Comparison of ENCODE assay signal across 25 cellular contexts in genomic region chr11:32485733-32486132, GRCh38. TPM values are rescaled to one million over a fixed set of nuclear protein-coding genes. Genes with fewer than 3 reads are reported as not detected.
DNase-seq lines count a peak whose midpoint lies in the region; ATAC-seq and TF ChIP-seq lines count a peak whose summit lies in the region.
"Had no signal": no experiment of that assay in that cellular context is flagged by ENCODE, and none has a peak within 500 bp of the region (broad histone marks: within the 10 kb centered on the region; RNA-seq: fewer than 3 reads in every experiment).

No MANE protein-coding gene starts in this region.

- H3K27ac ChIP-seq in DND-41 (ENCODE audit: low read length) (no peak overlapping the region), GM23338 (ENCODE audit: low read depth) (no peak overlapping the region), Karpas-422 (ENCODE audit: low read length) (no peak overlapping the region)
- H3K27ac ChIP-seq: BLaER1 had no signal

- H3K4me3 Mint-ChIP-seq in GM23338 (no peak overlapping the region), mesothelial cell of epicardium (no peak overlapping the region)
- H3K4me3 Mint-ChIP-seq: CD14-positive monocyte; CD4-positive, alpha-beta memory T cell; CD4-positive, CD25-positive, alpha-beta regulatory T cell; CD8-positive, alpha-beta memory T cell had no signal

- H3K36me3 ChIP-seq in DND-41 (ENCODE audit: insufficient read depth, low read length) (no peaks in the 10 kb centered on the region), GM23338 (ENCODE audit: insufficient read depth) (no peaks in the 10 kb centered on the region), Karpas-422 (ENCODE audit: insufficient read depth, low read length) (no peaks in the 10 kb centered on the region)
- H3K36me3 ChIP-seq: BE2C, BLaER1 had no signal

- H3K36me3 Mint-ChIP-seq in GM23338 (ENCODE audit: low read depth): no peaks in the 10 kb centered on the region
- no peaks in the 10 kb centered on the region for H3K36me3 Mint-ChIP-seq in mesothelial cell of epicardium
- H3K36me3 Mint-ChIP-seq: CD14-positive monocyte; CD4-positive, alpha-beta memory T cell; CD4-positive, CD25-positive, alpha-beta regulatory T cell; CD8-positive, alpha-beta memory T cell had no signal

- no peak overlapping the region for H3K27ac Mint-ChIP-seq in GM23338
- peak overlapping the region; percentile 62 for H3K27ac Mint-ChIP-seq in mesothelial cell of epicardium
- H3K27ac Mint-ChIP-seq: CD14-positive monocyte; CD4-positive, CD25-positive, alpha-beta regulatory T cell; CD8-positive, alpha-beta memory T cell had no signal

- TF ChIP-seq CTCF in DND-41 (IDR thresholded peaks at IDR 0.05; ENCODE audit: borderline replicate concordance, extremely low read depth, low read length, poor library complexity, severe bottlenecking) (no peak), GM23338 (conservative IDR thresholded peaks at IDR 0.05; ENCODE audit: low read depth in 2 of 2) (no peak), mesothelial cell of epicardium (IDR thresholded peaks at IDR 0.05; ENCODE audit: unreplicated experiment) (no peak), GM10266 (IDR thresholded peaks at IDR 0.05; ENCODE audit: control insufficient read depth, insufficient read depth, low read depth, missing control alignments) (no peak)

- H3K79me2 ChIP-seq in DND-41 (ENCODE audit: insufficient read depth, low read length) (no peaks in the 10 kb centered on the region), GM23338 (replicated peaks; ENCODE audit: insufficient read depth) (no peaks in the 10 kb centered on the region), Karpas-422 (ENCODE audit: low read length) (no peaks in the 10 kb centered on the region)

- H3K9ac ChIP-seq in DND-41 (ENCODE audit: low read depth, low read length): no peak overlapping the region
- H3K9ac ChIP-seq in Karpas-422 (ENCODE audit: low read length): no peak overlapping the region
- H3K9ac ChIP-seq: BLaER1 had no signal

- H3K27me3 Mint-ChIP-seq in GM23338 (ENCODE audit: insufficient read depth, low read depth, poor library complexity): no peaks in the 10 kb centered on the region
- peaks cover 2% of the 10 kb centered on the region for H3K27me3 Mint-ChIP-seq in mesothelial cell of epicardium (ENCODE audit: low read depth)
- H3K27me3 Mint-ChIP-seq: CD4-positive, CD25-positive, alpha-beta regulatory T cell had no signal

- no peak overlapping the region for H3K4me2 ChIP-seq in DND-41 (ENCODE audit: insufficient read depth, low read length)
- no peak overlapping the region for H3K4me2 ChIP-seq in GM23338
- H3K4me2 ChIP-seq in Karpas-422 (ENCODE audit: low read depth, low read length, poor library complexity, severe bottlenecking): peak overlapping the region; percentile 1
- H3K4me2 ChIP-seq: BLaER1 had no signal

- H3K4me1 ChIP-seq in DND-41 (ENCODE audit: insufficient read depth, low read length) (no peaks in the 10 kb centered on the region), GM23338 (ENCODE audit: insufficient read depth) (no peaks in the 10 kb centered on the region), Karpas-422 (ENCODE audit: low read length) (peaks cover 9% of the 10 kb centered on the region)
- H3K4me1 ChIP-seq: BE2C, BLaER1 had no signal

- no peaks in the 10 kb centered on the region; the same call in 2 of the 3 replicates for H3K4me1 Mint-ChIP-seq in GM23338
- H3K4me1 Mint-ChIP-seq in mesothelial cell of epicardium: peaks cover 35% of the 10 kb centered on the region
- H3K4me1 Mint-ChIP-seq: CD14-positive monocyte; CD4-positive, alpha-beta memory T cell; CD4-positive, CD25-positive, alpha-beta regulatory T cell; CD8-positive, alpha-beta memory T cell had no signal

- no peaks in the 10 kb centered on the region for H3F3A ChIP-seq in GM23338 (replicated peaks; ENCODE audit: low read depth)

- H2AFZ ChIP-seq in DND-41 (ENCODE audit: low read depth, low read length) (0 out of 2 replicates have a peak overlapping the region, but pooled peaks have one; percentile 13), GM23338 (peak overlapping the region; percentile 18; the same call in 1 of the 2 replicates), Karpas-422 (ENCODE audit: low read length) (no peak overlapping the region)

- H3K4me3 ChIP-seq in DND-41 (ENCODE audit: low read depth in 1 of 2, low read length in 2 of 2): no peak overlapping the region
- H3K4me3 ChIP-seq in GM23338: no peak overlapping the region
- H3K4me3 ChIP-seq in Karpas-422 (ENCODE audit: low read length): no peak overlapping the region
- H3K4me3 ChIP-seq: BLaER1, GM12878 had no signal

- H4K20me1 ChIP-seq in DND-41 (ENCODE audit: insufficient read depth, low read length): no peaks in the 10 kb centered on the region
- H4K20me1 ChIP-seq in GM23338 (replicated peaks; ENCODE audit: insufficient read depth): no peaks in the 10 kb centered on the region
- H4K20me1 ChIP-seq in Karpas-422 (ENCODE audit: insufficient read depth, low read depth, low read length): no peaks in the 10 kb centered on the region
- H4K20me1 ChIP-seq: BLaER1 had no signal

- H3K27me3 ChIP-seq in DND-41 (ENCODE audit: insufficient read depth, low read length, poor library complexity): no peaks in the 10 kb centered on the region
- H3K27me3 ChIP-seq in GM23338 (ENCODE audit: insufficient read depth): no peaks in the 10 kb centered on the region
- no peaks in the 10 kb centered on the region for H3K27me3 ChIP-seq in Karpas-422 (ENCODE audit: low read length)
- H3K27me3 ChIP-seq: BE2C, BLaER1 had no signal

- DNase-seq in DND-41 (no peak), GM23338 (ENCODE audit: low spot score) (no peak), Karpas-422 (peak; percentile 68), mesothelial cell of epicardium (ENCODE audit: low spot score in 2 of 2, unreplicated experiment in 2 of 2) (no peak), HPDE6-E6E7 (ENCODE audit: extremely low spot score) (no peak), GM10266 (ENCODE audit: extremely low spot score) (no peak), NCI-H774 (lab: John Stamatoyannopoulos, UW) (no peak)
- no peak for DNase-seq in effector CD4-positive, alpha-beta T cell
- DNase-seq: 8988T; ACHN; BE2C; C1 segment of cervical spinal cord; CD4-positive, alpha-beta memory T cell; CD4-positive, CD25-positive, alpha-beta regulatory T cell; CD8-positive, alpha-beta memory T cell; COR-L47; DMS 273 treated with DMSO at 0.1 percent for 48 hours; DMS153; DMS53; DMS79; GF-D8 had no signal

- H3K9me2 ChIP-seq in GM23338 (ENCODE audit: insufficient read depth) (no peaks in the 10 kb centered on the region), Karpas-422 (replicated peaks; ENCODE audit: insufficient read depth, low read length) (no peaks in the 10 kb centered on the region)

- H3K9me3 Mint-ChIP-seq in GM23338 (no peaks in the 10 kb centered on the region), mesothelial cell of epicardium (no peaks in the 10 kb centered on the region)
- H3K9me3 Mint-ChIP-seq: CD14-positive monocyte; CD4-positive, alpha-beta memory T cell; CD4-positive, CD25-positive, alpha-beta regulatory T cell; CD8-positive, alpha-beta memory T cell had no signal

- ATAC-seq in DND-41 (ENCODE audit: insufficient read depth, low read depth) (no peak), GM23338 (no peak)
- ATAC-seq: GM12878 had no signal

- no peaks in the 10 kb centered on the region for H3K9me3 ChIP-seq in DND-41 (ENCODE audit: insufficient read depth, low read length, severe bottlenecking)
- no peaks in the 10 kb centered on the region for H3K9me3 ChIP-seq in Karpas-422 (ENCODE audit: low read length)
- H3K9me3 ChIP-seq: BE2C, BLaER1 had no signal

RNA-seq across cellular contexts. Expression of gene WT1, which starts 50.4 kb away (rescaled TPM):
- total RNA-seq in GM23338 (2014; rRNA removed; shearing (Covaris generic)): 0.16 and 0.21 TPM in 2 replicates
- not detected in 2 replicates for polyA plus RNA-seq in GM23338 (2016; fragmentation: Nextera tagmentation; extraction: Ambion mirVana)
- total RNA-seq in Karpas-422 (2014; rRNA removed; shearing (Covaris generic); ENCODE audit: low replicate concordance): 0.52 and 0.69 TPM in 2 replicates
- 122 to 131 TPM (median 125 TPM) in 3 replicates for total RNA-seq in mesothelial cell of epicardium
- total RNA-seq: CD4-positive, alpha-beta memory T cell; CD4-positive, CD25-positive, alpha-beta regulatory T cell; CD8-positive, alpha-beta memory T cell; GM12878 had no signal
- polyA plus RNA-seq: AG04450; CD14-positive monocyte; CD4-positive, alpha-beta memory T cell; CD4-positive, CD25-positive, alpha-beta regulatory T cell; CD8-positive, alpha-beta memory T cell had no signal

Comparison
In these comparisons a context has a peak if more than half of its experiments do, and no peak if none do; other contexts are left out.
1. RNA of gene WT1, which starts 50.4 kb away (total RNA-seq): 122 to 131 TPM in mesothelial cell of epicardium; 0.52 to 0.69 TPM in Karpas-422 and 0.16 to 0.21 TPM in GM23338; every median in the first group is over 10 times any median in the second.